Comparison of ENCODE assay signal across 34 cellular contexts in the genomic region with DNA sequence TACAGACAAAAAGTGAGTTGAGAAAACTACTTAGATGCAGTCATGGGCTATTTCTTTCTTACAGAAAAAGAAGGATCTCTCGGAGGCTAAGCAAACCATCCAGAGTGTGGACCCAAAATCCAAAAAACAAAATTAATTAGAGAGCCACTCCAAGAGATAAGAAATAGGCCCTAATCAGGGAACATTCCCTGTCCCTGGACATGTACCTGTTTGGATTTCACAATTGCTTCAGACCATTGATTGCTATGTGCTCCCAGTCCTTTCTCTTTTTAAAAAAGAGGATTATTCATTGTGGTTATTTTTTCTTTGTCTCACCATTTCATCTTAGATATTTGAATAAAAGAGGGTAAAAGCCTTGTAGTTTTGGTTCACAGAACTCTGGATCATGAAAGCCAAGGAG.
"Had no signal": no experiment of that assay in that cellular context is flagged by ENCODE, and none has a peak within 500 bp of the region (broad histone marks: within the 10 kb centered on the region; RNA-seq: fewer than 3 reads in every experiment).

No MANE protein-coding gene starts in this region.

- H3K4me3 ChIP-seq: adrenal gland, ascending aorta, body of pancreas, breast epithelium, cardiac muscle cell had no signal

- H3K4me1 ChIP-seq: adrenal gland, body of pancreas, breast epithelium had no signal

- FAIRE-seq: astrocyte, bronchial epithelial cell had no signal

- H3K36me3 ChIP-seq: adrenal gland, ascending aorta, brain microvascular endothelial cell, breast epithelium, cardiac muscle cell had no signal

- H3K27ac ChIP-seq: adrenal gland, ascending aorta, body of pancreas, brain microvascular endothelial cell, breast epithelium, cardiac muscle cell had no signal

- ATAC-seq: activated naive CD4-positive, alpha-beta T cell treated with anti-CD3 and anti-CD28 coated beads, Interleukin-2, amount 50 U/mL, for 72 hours; activated naive CD8-positive, alpha-beta T cell treated with anti-CD3 and anti-CD28 coated beads, Interleukin-2, amount 50 U/mL, for 24 hours; activated T-cell treated with anti-CD3 and anti-CD28 coated beads, Interleukin-2, amount 50 U/mL, for 4 hours; activated T-cell treated with anti-CD3 and anti-CD28 coated beads, Interleukin-2, amount 50 U/mL, for 72 hours; activated T-helper 17 cell treated with anti-CD3 and anti-CD28 coated beads, Interleukin-2, amount 50 U/mL, for 72 hours; body of pancreas had no signal

- DNase-seq: activated effector memory CD4-positive, alpha-beta T cell treated with anti-CD3 and anti-CD28 coated beads, Interleukin-2, amount 50 U/mL, for 16 hours; activated effector memory CD4-positive, alpha-beta T cell treated with Interleukin-2 at 50 U/mL for 16 hours; activated gamma-delta T cell; activated gamma-delta T cell treated with Interleukin-2 at 50 U/mL for 16 hours; activated naive CD4-positive, alpha-beta T cell; activated naive CD4-positive, alpha-beta T cell treated with anti-CD3 and anti-CD28 coated beads for 36 hours; activated naive CD4-positive, alpha-beta T cell treated with anti-CD3 and anti-CD28 coated beads, Interleukin-2, amount 10 ng/mL, durations not matched to agents 7 days and 5 days; activated naive CD4-positive, alpha-beta T cell treated with anti-CD3 and anti-CD28 coated beads, Interleukin-2, amount 50 U/mL, for 16 hours; activated naive CD4-positive, alpha-beta T cell treated with Interleukin-2 at 50 U/mL for 16 hours; activated naive CD8-positive, alpha-beta T cell treated with anti-CD3 and anti-CD28 coated beads for 36 hours; activated naive CD8-positive, alpha-beta T cell treated with anti-CD3 and anti-CD28 coated beads, Interleukin-2, amount 10 ng/mL, durations not matched to agents 7 days and 5 days; activated naive CD8-positive, alpha-beta T cell treated with anti-CD3 and anti-CD28 coated beads, Interleukin-2, amount 50 U/mL, for 24 hours; activated T-cell treated with anti-CD3 and anti-CD28 coated beads, Interleukin-2, amount 50 U/mL, for 1 hour; activated T-cell treated with anti-CD3 and anti-CD28 coated beads, Interleukin-2, amount 50 U/mL, for 24 hours; activated T-cell treated with anti-CD3 and anti-CD28 coated beads, Interleukin-2, amount 50 U/mL, for 4 hours; activated T-cell treated with anti-CD3 and anti-CD28 coated beads, Interleukin-2, amount 50 U/mL, for 48 hours; activated T-cell treated with anti-CD3 and anti-CD28 coated beads, Interleukin-2, amount 50 U/mL, for 72 hours; adrenal gland; amniotic stem cell; amygdala; anterior cingulate cortex; aorta; body of pancreas; brain microvascular endothelial cell; caudate nucleus; central memory CD4-positive, alpha-beta T cell; cerebellar nuclear complex had no signal

- H3K27me3 ChIP-seq: adrenal gland, ascending aorta, body of pancreas, brain microvascular endothelial cell, breast epithelium, cardiac muscle cell had no signal

- H3K9me3 ChIP-seq: adrenal gland, ascending aorta, body of pancreas, breast epithelium had no signal
